ENCODE assay signal across 9 cellular contexts in the genomic region with DNA sequence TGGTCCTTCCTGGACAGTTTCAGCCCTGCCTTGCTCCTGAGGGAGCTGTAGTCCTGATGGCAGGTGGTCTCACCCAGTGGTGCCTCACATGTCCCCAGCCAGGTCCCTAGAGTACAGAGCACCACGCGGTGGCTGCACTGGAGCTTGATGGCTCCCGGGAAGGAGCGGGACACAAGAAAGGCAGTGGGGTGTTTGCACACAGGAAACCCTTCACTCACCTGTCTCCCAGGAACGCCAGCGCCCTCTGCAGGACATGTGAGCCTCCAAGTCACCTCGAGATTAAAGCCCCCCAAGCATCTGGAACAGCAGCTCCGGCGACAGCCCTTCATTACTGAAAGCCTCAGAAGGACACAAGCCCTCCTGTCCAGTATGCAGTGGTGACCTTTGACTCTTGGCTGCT. TPM values are rescaled to one million over a fixed set of nuclear protein-coding genes. Genes with fewer than 3 reads are reported as not detected.
DNase-seq lines count a peak whose midpoint lies in the region; ATAC-seq and TF ChIP-seq lines count a peak whose summit lies in the region.
"Had no signal": no experiment of that assay in that cellular context is flagged by ENCODE, and none has a peak within 500 bp of the region (broad histone marks: within the 10 kb centered on the region; RNA-seq: fewer than 3 reads in every experiment).

No MANE protein-coding gene starts in this region.

- TF ChIP-seq CTCF in LNCaP clone FGC (IDR thresholded peaks at IDR 0.05; ENCODE audit: control insufficient read depth, extremely low read depth, insufficient read depth) (peak; percentile 42; the same call in 1 of the 2 replicates), adrenal gland (IDR thresholded peaks at IDR 0.05) (no peak)

- H3K4me1 Mint-ChIP-seq in activated CD4-positive, alpha-beta memory T cell treated with anti-CD3 and anti-CD28 coated beads for 36 hours (ENCODE audit: low read depth), result peaks cover 7% of the 10 kb centered on the region

- no peak for TF ChIP-seq POLR2A in adrenal gland (IDR thresholded peaks at IDR 0.05)

- no peak overlapping the region for H3K27ac Mint-ChIP-seq in activated CD4-positive, alpha-beta memory T cell treated with anti-CD3 and anti-CD28 coated beads for 36 hours
- H3K27ac Mint-ChIP-seq: CD4-positive, alpha-beta T cell had no signal

- no peaks in the 10 kb centered on the region for H3K9me3 Mint-ChIP-seq in activated CD4-positive, alpha-beta memory T cell treated with anti-CD3 and anti-CD28 coated beads for 36 hours
- H3K9me3 Mint-ChIP-seq: CD4-positive, alpha-beta T cell had no signal

- no peaks in the 10 kb centered on the region for H3K36me3 Mint-ChIP-seq in activated CD4-positive, alpha-beta memory T cell treated with anti-CD3 and anti-CD28 coated beads for 36 hours

- no peaks in the 10 kb centered on the region for H3K36me3 ChIP-seq in adrenal gland (replicated peaks in 1 of 2)

- CTCF ChIA-PET in activated CD4-positive, alpha-beta memory T cell treated with anti-CD3 and anti-CD28 coated beads for 36 hours (lab: Charles Lee), result interaction anchor here (1.4 kb wide), 1 partner anchor 171 kb away, joined by 6 read pairs; no protein-coding TSS in a partner anchor

- DNase-seq in DMS79 treated with DMSO at 0.1 percent for 48 hours (lab: John Stamatoyannopoulos, UW) (peak; percentile 20), DMS79 (lab: John Stamatoyannopoulos, UW) (no peak), LNCaP clone FGC (ENCODE audit: low read depth) (no peak), kidney tubule cell (ENCODE audit: low spot score) (peak; percentile 9), adrenal gland (no peak)
- DNase-seq in activated CD4-positive, alpha-beta memory T cell treated with anti-CD3 and anti-CD28 coated beads for 36 hours, result peak; percentile 68

- POLR2A ChIA-PET in activated CD4-positive, alpha-beta memory T cell treated with anti-CD3 and anti-CD28 coated beads for 36 hours (lab: Charles Lee), result no interaction called here

- peaks cover 34% of the 10 kb centered on the region for H3K27me3 ChIP-seq in adrenal gland

- H3K4me1 ChIP-seq in adrenal gland (replicated peaks in 1 of 2), result peaks cover 1 to 2% of the 10 kb centered on the region in 2 donors

- no peak for ATAC-seq in GM21423 (IDR thresholded peaks at IDR 0.05; ENCODE audit: unreplicated experiment)
- no peak for ATAC-seq in activated CD4-positive, CD25-positive, alpha-beta regulatory T cell treated with anti-CD3 and anti-CD28 coated beads, Interleukin-2, amount 50 U/mL, for 24 hours

- 13 to 37% (median 20%) methylated on average over 6 to 9 of the region's 9 CpGs for WGBS in adrenal gland, 4 donors

- no peaks in the 10 kb centered on the region for H3K9me3 ChIP-seq in adrenal gland (replicated peaks in 1 of 3)

- H3K4me3 Mint-ChIP-seq in activated CD4-positive, alpha-beta memory T cell treated with anti-CD3 and anti-CD28 coated beads for 36 hours, result no peak overlapping the region
- H3K4me3 Mint-ChIP-seq: CD4-positive, alpha-beta T cell had no signal

- H3K27ac ChIP-seq in adrenal gland, result no peak overlapping the region

- H3K27me3 Mint-ChIP-seq in activated CD4-positive, alpha-beta memory T cell treated with anti-CD3 and anti-CD28 coated beads for 36 hours, result peaks cover 20% of the 10 kb centered on the region

- intact Hi-C loops in activated CD4-positive, alpha-beta memory T cell treated with anti-CD3 and anti-CD28 coated beads for 36 hours (cut with micrococcal nuclease), result no loop called here
- intact Hi-C loops in adrenal gland (cut with DNase I), result no loop called here

- no peak overlapping the region for H3K4me3 ChIP-seq in LNCaP clone FGC (ENCODE audit: low read depth, low read length)
- H3K4me3 ChIP-seq in adrenal gland, result no peak overlapping the region

RNA-seq across cellular contexts. Expression of a gene that starts 19.9 kb away (rescaled TPM):
- 10 to 100 TPM; 28.0 to 28.4 TPM for total RNA-seq in activated CD4-positive, alpha-beta memory T cell treated with anti-CD3 and anti-CD28 coated beads for 36 hours
- total RNA-seq in adrenal gland, result 10 to 100 TPM; 19.7 to 47.2 (median 35.9) TPM
- polyA plus RNA-seq in adrenal gland, result 10 to 100 TPM in 2 of 3 donors, 1 to 10 TPM in 1; 5.2 to 12.4 (median 10.6) TPM

RNA-seq across cellular contexts. Expression of a gene that starts 43.5 kb away (rescaled TPM):
- 1 to 10 TPM; 8.1 to 8.5 TPM for total RNA-seq in activated CD4-positive, alpha-beta memory T cell treated with anti-CD3 and anti-CD28 coated beads for 36 hours
- 10 to 100 TPM; 27.2 to 61.0 (median 38.6) TPM for total RNA-seq in adrenal gland
- polyA plus RNA-seq in adrenal gland, result 10 to 100 TPM in 1 of 3 donors, 1 to 10 TPM in 2; 5.7 to 11.3 (median 7.1) TPM

Comparison
In these comparisons a context has a peak if more than half of its experiments do, and no peak if none do; other contexts are left out.
1. DNase-seq: peak in DMS79 treated with DMSO at 0.1 percent for 48 hours (single experiment), activated CD4-positive, alpha-beta memory T cell treated with anti-CD3 and anti-CD28 coated beads for 36 hours (single experiment) and kidney tubule cell (single experiment); none in DMS79 (single experiment), LNCaP clone FGC (single experiment) and adrenal gland (0 of 7).